In genomic region chr11:78417175-78417887, GRCh38 we compare ENCODE assay signal across 8 cellular contexts. TPM values are rescaled to one million over a fixed set of nuclear protein-coding genes. Genes with fewer than 3 reads are reported as not detected.
DNase-seq lines count a peak whose midpoint lies in the region; ATAC-seq, FAIRE-seq and TF ChIP-seq lines count a peak whose summit lies in the region.

GAB2 (minus strand) TSS chr11:78417820; CDS start chr11:78417720, 100 bp downstream.

- H2BK15ac ChIP-seq in H9 (ENCODE audit: low read depth, low read length): no peak within 1 kb of the TSS

- no peak within 1 kb of the TSS for H3K23ac ChIP-seq in H9 (ENCODE audit: insufficient read length, low read depth, low read length)

- H3K79me2 ChIP-seq in H9 (ENCODE audit: insufficient read depth, low read length) (no peaks in the 10 kb centered on the region), K562 (ENCODE audit: control insufficient read depth, insufficient read depth, low read length) (peaks cover 52% of the 10 kb centered on the region)

- no peak within 1 kb of the TSS for H2AK5ac ChIP-seq in H9 (ENCODE audit: insufficient read length, low read length)

- CTCF ChIA-PET in K562 (lab: Yijun Ruan, JAX; ENCODE audit: low intra/inter-chr PET ratio): interaction anchor here (0.8 to 1.9 kb wide), 3 partner anchors 121 to 189 kb away, joined by 3 to 6 read pairs (median 3); no protein-coding TSS in a partner anchor

- no peak for FAIRE-seq in K562 (lab: Jason Lieb, UNC)

- peak within 1 kb of the TSS; percentile 62 for H3K14ac ChIP-seq in H9 (ENCODE audit: insufficient read depth, low read length)

- H2BK5ac ChIP-seq in H9 (ENCODE audit: insufficient read length, low read length): no peak within 1 kb of the TSS

- TF ChIP-seq POLR2A in K562 (conservative IDR thresholded peaks at IDR 0.05): no peak; the same call in 1 of the 2 replicates

- no peaks in the 10 kb centered on the region for H3K9me1 ChIP-seq in K562 (ENCODE audit: control insufficient read depth, insufficient read depth, low read length)

- H3T11ph ChIP-seq in H9 (ENCODE audit: low read length): no peak within 1 kb of the TSS

- in situ Hi-C loops in K562 (cut with MboI): no loop called here

- H3K4me1 ChIP-seq in H9 (ENCODE audit: insufficient read depth, low read length) (peaks cover 2% of the 10 kb centered on the region; the same call in 1 of the 2 replicates), K562 (replicated peaks in 1 of 2; ENCODE audit: control insufficient read depth in 2 of 2, insufficient read depth in 2 of 2, low read length in 2 of 2) (peaks cover 23 to 41% of the 10 kb centered on the region in 2 experiments)

- H3K27me3 ChIP-seq in H9 (ENCODE audit: insufficient read depth, low read length): peaks cover 5% of the 10 kb centered on the region
- no peaks in the 10 kb centered on the region for H3K27me3 ChIP-seq in K562 (ENCODE audit: control insufficient read depth in 2 of 2, insufficient read depth in 2 of 2, low read length in 2 of 2)

- H3K36me3 ChIP-seq in K562 (ENCODE audit: control insufficient read depth, insufficient read depth, low read length): no peaks in the 10 kb centered on the region; the same call in 2 of the 3 replicates

- DNase-seq in DMS79 (lab: John Stamatoyannopoulos, UW) (peak; percentile 58), H9 (peak; percentile 64), NCI-H526 (lab: John Stamatoyannopoulos, UW) (peak; percentile 59 to 85), K562 (ENCODE audit: extremely low read depth in 1 of 4, low spot score in 3 of 4) (no peak), GM03348 (ENCODE audit: low spot score) (no peak), SIG-M5 (lab: John Stamatoyannopoulos, UW) (no peak)

- no peak; the same call in 2 of the 3 replicates for TF ChIP-seq CTCF in H9 (conservative IDR thresholded peaks at IDR 0.05)
- TF ChIP-seq CTCF in K562 (IDR thresholded peaks at IDR 0.05 in 2 of 3, conservative IDR thresholded peaks at IDR 0.05 in 1 of 3; ENCODE audit: insufficient read depth in 2 of 3, low read depth in 1 of 3, low read length in 3 of 3): no peak; a peak in 1 of 6 replicates

- no peaks in the 10 kb centered on the region for H3K9me3 ChIP-seq in H9 (ENCODE audit: control insufficient read depth, low read depth, low read length)
- no peaks in the 10 kb centered on the region for H3K9me3 ChIP-seq in K562 (replicated peaks; ENCODE audit: control insufficient read depth, insufficient read depth, low read depth, low read length)
- no peaks in the 10 kb centered on the region for H3K9me3 ChIP-seq in iPS-18c (ENCODE audit: control insufficient read depth, insufficient read depth, low read length)

- H2BK12ac ChIP-seq in H9 (ENCODE audit: insufficient read length, low read depth, low read length): no peak within 1 kb of the TSS

- TF ChIP-seq RAD21 in K562 (CRISPR knock-in tag; conservative IDR thresholded peaks at IDR 0.05 in 1 of 2, IDR thresholded peaks at IDR 0.05 in 1 of 2): no peak; a peak in 1 of 4 replicates

- peak within 1 kb of the TSS; percentile 59 for H3K9ac ChIP-seq in H9 (ENCODE audit: extremely low read depth, insufficient read length, low read length)
- H3K9ac ChIP-seq in K562 (ENCODE audit: insufficient read depth in 1 of 2, low read depth in 2 of 2, low read length in 2 of 2): peak within 1 kb of the TSS; percentile 89 to 93

- peak within 1 kb of the TSS; percentile 76 to 91 for H3K4me3 Mint-ChIP-seq in H9

- ATAC-seq in K562: peak; percentile 1

- intact Hi-C loops in K562 (cut with micrococcal nuclease): loop anchor here (1.0 to 5.0 kb wide), 3 partner anchors 127 to 275 kb away; no protein-coding TSS in a partner anchor

- BruUV-seq in K562 (replicated peaks; lab: Mats Ljungman, UMichigan): no TSS peak

- H4K5ac ChIP-seq in H9 (ENCODE audit: insufficient read length, low read depth, low read length): no peak within 1 kb of the TSS

- peak within 1 kb of the TSS; percentile 69 for H3K4me3 ChIP-seq in K562
- peak within 1 kb of the TSS; percentile 77 for H3K4me3 ChIP-seq in iPS-18c (ENCODE audit: insufficient read depth, low read depth, low read length)
- peak within 1 kb of the TSS; percentile 54 to 85 (median 73) for H3K4me3 ChIP-seq in skin epidermis

- H3K27ac Mint-ChIP-seq in H9: peak within 1 kb of the TSS; percentile 4 to 35 (median 9); a peak in 3 of 7 replicates

- H4K20me1 ChIP-seq in H9 (ENCODE audit: control insufficient read depth, insufficient read depth, insufficient read length) (peaks cover 2% of the 10 kb centered on the region), K562 (replicated peaks; ENCODE audit: control insufficient read depth, insufficient read depth, low read length) (no peaks in the 10 kb centered on the region)

- no peak within 1 kb of the TSS for H2BK120ac ChIP-seq in H9 (ENCODE audit: low read depth, low read length, poor library complexity, severe bottlenecking)

- H4K91ac ChIP-seq in H9 (ENCODE audit: insufficient read length, low read depth, low read length): no peak within 1 kb of the TSS

- H3K9me3 Mint-ChIP-seq in H9: no peaks in the 10 kb centered on the region

- TF ChIP-seq EP300 in K562 (IDR thresholded peaks at IDR 0.05; ENCODE audit: low read length): no peak

- peaks cover 30% of the 10 kb centered on the region for H3K27me3 Mint-ChIP-seq in H9 (ENCODE audit: low read depth)

- H3K4me2 ChIP-seq in H9 (ENCODE audit: insufficient read depth, insufficient read length, low read length) (peak within 1 kb of the TSS; percentile 97), K562 (ENCODE audit: insufficient read depth, low read length) (peak within 1 kb of the TSS; percentile 92)

- no CpG with 5 or more reads among the region's 93 CpGs for WGBS in H9 (ENCODE audit: extremely low coverage, insufficient read length, low lambda C conversion rate)
- 0% methylated on average over 18 of the region's 93 CpGs for WGBS in K562 (ENCODE audit: insufficient coverage, low coverage, missing lambda C conversion rate)

- POLR2A ChIA-PET in K562 (lab: Yijun Ruan, JAX): interaction anchor here (0.6 to 2.0 kb wide), 19 partner anchors 11 to 580 kb away, joined by 3 to 7 read pairs (median 4); partner anchors contain the start of gene KCTD21

- H3K27ac ChIP-seq in H9 (ENCODE audit: insufficient read length, low read depth, low read length) (no peak within 1 kb of the TSS), K562 (ENCODE audit: extremely low read depth, low read depth, low read length) (peak within 1 kb of the TSS; percentile 89), skin epidermis (peak within 1 kb of the TSS; percentile 81 to 98 (median 91))

- H3K4ac ChIP-seq in H9 (ENCODE audit: low read depth, low read length): no peak within 1 kb of the TSS

- H2BK20ac ChIP-seq in H9 (ENCODE audit: low read depth, low read length, poor library complexity, severe bottlenecking): no peak within 1 kb of the TSS

- H2AFZ ChIP-seq in H9 (ENCODE audit: low read length): no peak within 1 kb of the TSS
- peak within 1 kb of the TSS; percentile 84 for H2AFZ ChIP-seq in K562 (ENCODE audit: low read depth, low read length)

- H3K23me2 ChIP-seq in H9 (ENCODE audit: insufficient read length, low read depth, low read length, poor library complexity, severe bottlenecking): peaks cover 15% of the 10 kb centered on the region

- H3K56ac ChIP-seq in H9 (ENCODE audit: insufficient read length, low read depth, low read length): no peak within 1 kb of the TSS

- H3K36me3 Mint-ChIP-seq in H9 (ENCODE audit: insufficient read depth in 1 of 3, low read depth in 3 of 3): no peaks in the 10 kb centered on the region

- no peak within 1 kb of the TSS for H4K8ac ChIP-seq in H9 (replicated peaks; ENCODE audit: insufficient read length, low read depth, low read length)

- H3K18ac ChIP-seq in H9 (ENCODE audit: insufficient read length, low read depth, low read length): no peak within 1 kb of the TSS

- H3K4me1 Mint-ChIP-seq in H9: peaks cover 34 to 35% of the 10 kb centered on the region in 2 experiments

- no peaks in the 10 kb centered on the region for H3K79me1 ChIP-seq in H9 (ENCODE audit: insufficient read depth, low read depth, low read length, poor library complexity, severe bottlenecking)

RNA-seq across cellular contexts. Expression of gene GAB2, which starts in this region (rescaled TPM):
- total RNA-seq in H9 (2021) (3.3 and 4.3 TPM in 2 replicates), K562 (2014; rRNA removed) (13.7 and 15.0 TPM in 2 replicates), K562 (2014; rRNA removed; fragmentation: Illumina TruSeq; extraction: Trizol) (17.6 and 18.6 TPM in 2 replicates), K562 (2015; rRNA removed; fragmentation: Illumina TruSeq; extraction: Trizol) (18.1 and 18.7 TPM in 2 replicates), K562 (2021) (25.4 and 35.2 TPM in 2 replicates)
- 43.7 and 72.8 TPM in 2 replicates for total RNA-seq in K562 (2011; cell fraction: chromatin; rRNA removed; ENCODE audit: low replicate concordance)
- 21.3 and 24.9 TPM in 2 replicates for total RNA-seq in K562 (2011; cell fraction: nucleolus; rRNA removed)
- total RNA-seq in K562 (2011; cell fraction: nucleoplasm; rRNA removed): 28.6 and 29.0 TPM in 2 replicates
- polyA plus RNA-seq in K562 (2011; rRNA removed) (11.9 and 15.5 TPM in 2 replicates), K562 (2014; fragmentation: Illumina TruSeq; extraction: Trizol) (24.7 and 25.9 TPM in 2 replicates), K562 (2014; fragmentation: Nextera tagmentation; extraction: Ambion mirVana) (1 to 10 TPM; 2.3 to 6.5 TPM), K562 (2014; rRNA removed) (10.9 and 16.1 TPM in 2 replicates)
- 10.3 and 11.7 TPM in 2 replicates for polyA plus RNA-seq in K562 (2011; cell fraction: cytosol; rRNA removed)
- polyA plus RNA-seq in K562 (2011; cell fraction: nucleus; rRNA removed): 25.3 and 30.6 TPM in 2 replicates
- 23.9 and 82.9 TPM in 2 replicates for polyA plus RNA-seq in K562 (2012)
- 25.7 and 32.4 TPM in 2 replicates for polyA minus RNA-seq in K562 (2011; rRNA and poly(A)+ RNA removed)
- 9.1 and 16.6 TPM in 2 replicates for polyA minus RNA-seq in K562 (2011; cell fraction: cytosol; rRNA and poly(A)+ RNA removed)
- polyA minus RNA-seq in K562 (2011; cell fraction: nucleus; rRNA and poly(A)+ RNA removed): 10.6 and 19.3 TPM in 2 replicates

Comparison
In these comparisons a context has a peak if more than half of its experiments do, and no peak if none do; other contexts are left out.
1. DNase-seq: peak in DMS79 (single experiment), H9 (single experiment) and NCI-H526 (2 of 2); none in K562 (0 of 4), GM03348 (single experiment) and SIG-M5 (single experiment).
2. Peak in every context shown above with its lines, with median percentiles within 50 percentile points of each other: H3K4me3 ChIP-seq.